Comparison of ENCODE assay signal across 10 cellular contexts in the genomic region with DNA sequence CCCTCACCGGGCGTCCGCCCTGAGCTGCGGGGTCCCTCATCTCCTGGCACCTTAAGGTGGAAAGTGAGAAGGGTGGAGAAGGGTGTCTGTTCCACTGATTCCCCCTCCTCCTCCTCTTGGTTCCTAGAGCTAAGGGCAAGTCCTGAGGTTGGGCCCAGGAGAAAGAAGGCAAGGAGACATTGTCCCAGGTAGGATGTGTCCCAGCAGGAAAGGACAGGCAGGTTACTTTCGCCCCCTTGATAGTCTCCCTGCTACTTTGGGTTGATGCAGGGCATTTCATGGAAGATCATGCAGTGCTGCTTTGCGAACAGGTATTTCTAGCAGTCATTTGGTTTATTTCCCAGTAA. TPM values are rescaled to one million over a fixed set of nuclear protein-coding genes. Genes with fewer than 3 reads are reported as not detected.
DNase-seq lines count a peak whose midpoint lies in the region; ATAC-seq and TF ChIP-seq lines count a peak whose summit lies in the region.
"Had no signal": no experiment of that assay in that cellular context is flagged by ENCODE, and none has a peak within 500 bp of the region (broad histone marks: within the 10 kb centered on the region; RNA-seq: fewer than 3 reads in every experiment).

No MANE protein-coding gene starts in this region.

- H3K79me2 ChIP-seq in OCI-LY7 (ENCODE audit: insufficient read depth, low read depth, low read length), result no peaks in the 10 kb centered on the region

- POLR2A ChIA-PET in OCI-LY7 (lab: Charles Lee), result no interaction called here

- peak overlapping the region in 1 of 2 experiments; percentile 6 for H3K23ac ChIP-seq in mesenchymal stem cell (ENCODE audit: low read length in 2 of 2)

- no peak overlapping the region for H2BK15ac ChIP-seq in mesenchymal stem cell (ENCODE audit: low read depth, poor library complexity, severe bottlenecking)

- no peak overlapping the region for H2BK120ac ChIP-seq in mesenchymal stem cell (ENCODE audit: low read depth, low read length)

- H3K36me3 ChIP-seq in heart left ventricle, result no peaks in the 10 kb centered on the region
- no peaks in the 10 kb centered on the region for H3K36me3 ChIP-seq in mesenchymal stem cell (ENCODE audit: control insufficient read depth in 1 of 2, insufficient read depth in 2 of 2, low read depth in 1 of 2, low read length in 2 of 2)
- no peaks in the 10 kb centered on the region for H3K36me3 ChIP-seq in urinary bladder (ENCODE audit: insufficient read depth)
- H3K36me3 ChIP-seq in OCI-LY7 (ENCODE audit: insufficient read depth, low read length), result no peaks in the 10 kb centered on the region

- no peak overlapping the region for H2AK5ac ChIP-seq in mesenchymal stem cell (ENCODE audit: low read length, severe bottlenecking)

- H3K18ac ChIP-seq in mesenchymal stem cell (ENCODE audit: low read depth in 1 of 2, low read length in 2 of 2), result no peak overlapping the region

- H3K27me3 ChIP-seq in heart left ventricle (peaks cover 0 to 33% (median 0%) of the 10 kb centered on the region in 9 donors), mesenchymal stem cell (ENCODE audit: control insufficient read depth in 1 of 2, insufficient read depth in 1 of 2, low read length in 2 of 2) (peaks cover 0 to 28% of the 10 kb centered on the region in 2 experiments)

- no TSS peak for BruUV-seq in OCI-LY7 (replicated peaks; lab: Mats Ljungman, UMichigan)

- H3K79me1 ChIP-seq in mesenchymal stem cell (replicated peaks; ENCODE audit: low read length, poor library complexity, severe bottlenecking), result no peaks in the 10 kb centered on the region

- H3K4me3 ChIP-seq in heart left ventricle, result peak overlapping the region; percentile 59 to 77 (median 69)
- peak overlapping the region; percentile 80 for H3K4me3 ChIP-seq in coronary artery
- H3K4me3 ChIP-seq in mesenchymal stem cell (ENCODE audit: insufficient read depth in 1 of 2, low read depth in 1 of 2, low read length in 2 of 2), result peak overlapping the region; percentile 59 to 99
- H3K4me3 ChIP-seq in urinary bladder (ENCODE audit: low read depth, low read length), result peak overlapping the region; percentile 76
- H3K4me3 ChIP-seq in OCI-LY7 (ENCODE audit: low read depth, low read length, poor library complexity, severe bottlenecking), result no peak overlapping the region

- H3K4me2 ChIP-seq in mesenchymal stem cell (ENCODE audit: low read length, poor library complexity, severe bottlenecking), result peak overlapping the region; percentile 94
- no peak overlapping the region for H3K4me2 ChIP-seq in OCI-LY7 (ENCODE audit: low read length)

- no peak overlapping the region for H3K4ac ChIP-seq in mesenchymal stem cell (ENCODE audit: low read depth in 1 of 2, low read length in 2 of 2)

- H4K8ac ChIP-seq in mesenchymal stem cell (ENCODE audit: low read length), result no peak overlapping the region

- no peak overlapping the region for H3K14ac ChIP-seq in mesenchymal stem cell (ENCODE audit: low read length in 2 of 2)

- H4K20me1 ChIP-seq in OCI-LY7 (ENCODE audit: insufficient read depth, low read length), result no peaks in the 10 kb centered on the region

- H3K9me2 ChIP-seq in OCI-LY7 (ENCODE audit: insufficient read depth, low read length), result no peaks in the 10 kb centered on the region

- no peak for TF ChIP-seq POLR2A in heart left ventricle (IDR thresholded peaks at IDR 0.05)

- no peak overlapping the region for H2BK5ac ChIP-seq in mesenchymal stem cell (ENCODE audit: low read depth, low read length, poor library complexity, severe bottlenecking)

- H2AFZ ChIP-seq in mesenchymal stem cell (ENCODE audit: low read depth, low read length), result no peak overlapping the region
- no peak overlapping the region for H2AFZ ChIP-seq in OCI-LY7 (ENCODE audit: low read length)

- DNase-seq in heart left ventricle (no peak), Right ventricle myocardium inferior (ENCODE audit: missing footprints) (no peak), coronary artery (ENCODE audit: low spot score) (no peak), mesenchymal stem cell (peak; percentile 1), OCI-LY7 (ENCODE audit: low spot score) (no peak)
- no peak for DNase-seq in stimulated activated CD4-positive, alpha-beta T cell treated with anti-CD3 and anti-CD28 coated beads, Interleukin-2, amount 100 ng/mL, for 24 hours
- DNase-seq: activated CD4-positive, alpha-beta T cell treated with anti-CD3 and anti-CD28 coated beads, Interleukin-2, amount 50 U/mL, for 4 hours had no signal

- peak overlapping the region; percentile 98 for H3K9ac ChIP-seq in mesenchymal stem cell (ENCODE audit: low read length)

- H3K9me3 ChIP-seq in heart left ventricle, result no peaks in the 10 kb centered on the region
- H3K9me3 ChIP-seq in mesenchymal stem cell (ENCODE audit: control insufficient read depth, low read length), result no peaks in the 10 kb centered on the region
- H3K9me3 ChIP-seq in OCI-LY7 (ENCODE audit: low read length), result no peaks in the 10 kb centered on the region

- H4K91ac ChIP-seq in mesenchymal stem cell (ENCODE audit: low read length), result no peak overlapping the region

- no peak overlapping the region for H2BK12ac ChIP-seq in mesenchymal stem cell (ENCODE audit: low read length in 2 of 2)

- H3K27ac ChIP-seq in heart left ventricle (peak overlapping the region in 11 of 12 donors; percentile 35 to 87 (median 75)), coronary artery (peak overlapping the region; percentile 72 to 81), mesenchymal stem cell (ENCODE audit: low read length, poor library complexity, severe bottlenecking) (no peak overlapping the region), urinary bladder (ENCODE audit: low read depth) (peak overlapping the region; percentile 27), OCI-LY7 (ENCODE audit: low read depth, low read length, poor library complexity, severe bottlenecking) (no peak overlapping the region)

- H3K4me1 ChIP-seq in heart left ventricle (peaks cover 0 to 18% (median 5%) of the 10 kb centered on the region in 12 donors), mesenchymal stem cell (ENCODE audit: control insufficient read depth, insufficient read depth, low read depth, low read length) (peaks cover 8% of the 10 kb centered on the region), urinary bladder (ENCODE audit: insufficient read depth) (peaks cover 2% of the 10 kb centered on the region), OCI-LY7 (ENCODE audit: insufficient read depth, low read length, poor library complexity, severe bottlenecking) (no peaks in the 10 kb centered on the region)

- intact Hi-C loops in heart left ventricle (cut with DNase I) (loop anchor here in 2 of 10 donors (5.0 kb wide), 2 partner anchors 35 to 60 kb away; partner anchors contain the start of genes CFAP69 (in 1 of the 2) and STEAP1 (in 1 of the 2)), Right ventricle myocardium inferior (cut with DNase I) (loop anchor here (5.0 kb wide), 1 partner anchor 40 kb away; no protein-coding TSS in a partner anchor), OCI-LY7 (cut with micrococcal nuclease; ENCODE audit: unreplicated experiment) (no loop called here)

- WGBS in heart left ventricle, 4 donors, result 9 to 16% (median 15%) methylated on average over 3 to 6 of the region's 6 CpGs
- WGBS in mesenchymal stem cell, result 22% methylated on average over 2 of the region's 6 CpGs
- WGBS in urinary bladder, result 9% methylated on average over 6 of the region's 6 CpGs

- CTCF ChIA-PET in OCI-LY7 (lab: Charles Lee; ENCODE audit: unreplicated experiment), result no interaction called here

- ATAC-seq in heart left ventricle, result peak in 1 of 4 donors; percentile 23
- no peak for ATAC-seq in Right ventricle myocardium inferior
- ATAC-seq in HG03354 (IDR thresholded peaks at IDR 0.05; ENCODE audit: poor library complexity, severe bottlenecking, unreplicated experiment), result no peak

- TF ChIP-seq CTCF in heart left ventricle (IDR thresholded peaks at IDR 0.05), result no peak
- TF ChIP-seq CTCF in coronary artery (IDR thresholded peaks at IDR 0.05), result no peak
- TF ChIP-seq CTCF in OCI-LY7 (conservative IDR thresholded peaks at IDR 0.05; ENCODE audit: low read length), result no peak

RNA-seq across cellular contexts. Expression of gene STEAP2, which starts 0.6 kb away (rescaled TPM):
- total RNA-seq in heart left ventricle (10 to 100 TPM in 3 of 9 donors, 1 to 10 TPM in 6; 6.2 to 16.7 (median 9.1) TPM), Right ventricle myocardium inferior (10.8 TPM), urinary bladder (31.4 TPM), OCI-LY7 (2022) (not detected in 2 replicates)
- polyA plus RNA-seq in heart left ventricle (1 to 10 TPM; 1.4 to 4.1 TPM), urinary bladder (8.7 TPM)
- 0.04 TPM for polyA plus RNA-seq in mesenchymal stem cell (2013, experiment 1 of 2)
- polyA plus RNA-seq in mesenchymal stem cell (2013, experiment 2 of 2), result under 0.01 TPM
- total RNA-seq in OCI-LY7 (2014; rRNA removed; shearing (Covaris generic)), result not detected in 2 replicates
- total RNA-seq: CD4-positive, CD25-positive, alpha-beta regulatory T cell had no signal
- polyA plus RNA-seq: CD4-positive, CD25-positive, alpha-beta regulatory T cell had no signal

RNA-seq across cellular contexts. Expression of gene CFAP69, which starts 32.9 kb away (rescaled TPM):
- total RNA-seq in heart left ventricle, result 1 to 10 TPM; 1.3 to 4.5 (median 2.7) TPM
- 1 to 10 TPM; 1.0 to 1.3 TPM for polyA plus RNA-seq in heart left ventricle
- total RNA-seq in Right ventricle myocardium inferior, result 1.6 TPM
- 0.73 TPM for polyA plus RNA-seq in mesenchymal stem cell (2013, experiment 1 of 2)
- polyA plus RNA-seq in mesenchymal stem cell (2013, experiment 2 of 2), result 0.85 TPM
- 19.1 TPM for total RNA-seq in urinary bladder
- polyA plus RNA-seq in urinary bladder, result 2.4 TPM
- not detected in 2 replicates for total RNA-seq in OCI-LY7 (2014; rRNA removed; shearing (Covaris generic))
- not detected in 2 replicates for total RNA-seq in OCI-LY7 (2022)
- total RNA-seq: CD4-positive, CD25-positive, alpha-beta regulatory T cell had no signal
- polyA plus RNA-seq: CD4-positive, CD25-positive, alpha-beta regulatory T cell had no signal

RNA-seq across cellular contexts. Expression of gene STEAP1, which starts 57.9 kb away (rescaled TPM):
- total RNA-seq in heart left ventricle (1 to 10 TPM in 4 of 9 donors, under 1 TPM in 5; 0.49 to 8.3 (median 0.92) TPM), Right ventricle myocardium inferior (1.4 TPM), urinary bladder (5.8 TPM), OCI-LY7 (2022) (not detected in 2 replicates)
- polyA plus RNA-seq in heart left ventricle (under 1 TPM; 0.34 to 0.82 TPM), urinary bladder (8.1 TPM)
- polyA plus RNA-seq in mesenchymal stem cell (2013, experiment 1 of 2), result not detected
- polyA plus RNA-seq in mesenchymal stem cell (2013, experiment 2 of 2), result 0.12 TPM
- not detected in 2 replicates for total RNA-seq in OCI-LY7 (2014; rRNA removed; shearing (Covaris generic))
- total RNA-seq: CD4-positive, CD25-positive, alpha-beta regulatory T cell had no signal
- polyA plus RNA-seq: CD4-positive, CD25-positive, alpha-beta regulatory T cell had no signal

Comparison
In these comparisons a context has a peak if more than half of its experiments do, and no peak if none do; other contexts are left out.
1. H3K27ac ChIP-seq: peak in heart left ventricle (11 of 12), coronary artery (2 of 2) and urinary bladder (single experiment); none in mesenchymal stem cell (single experiment) and OCI-LY7 (single experiment).
2. RNA of gene STEAP2, which starts 0.6 kb away (total RNA-seq): 31.4 TPM in urinary bladder (single experiment), 10.8 TPM in Right ventricle myocardium inferior (single experiment) and 6.2 to 16.7 TPM in heart left ventricle; not detected in OCI-LY7; every median in the first group is over 4 times any median in the second.